ENCODE assay signal across 21 cellular contexts in the genomic region with DNA sequence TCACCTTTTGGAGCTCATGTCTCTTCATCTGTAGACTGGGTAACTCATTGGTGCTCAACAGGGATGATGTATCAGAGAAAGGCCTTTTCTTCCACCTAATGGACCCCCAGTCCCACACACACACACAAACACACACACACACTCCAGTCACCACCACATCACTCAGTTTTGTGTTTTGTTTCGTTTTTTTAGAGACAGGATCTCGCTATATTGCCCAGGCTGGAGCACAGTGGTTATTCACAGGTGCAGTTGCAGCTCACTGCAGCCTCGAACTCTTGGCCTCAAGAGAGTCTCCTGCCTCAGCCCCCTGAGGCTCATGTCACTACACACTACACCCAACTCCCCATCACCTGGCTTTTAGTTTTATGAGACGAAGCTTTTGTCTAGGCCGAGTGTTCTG.
"Had no signal": no experiment of that assay in that cellular context is flagged by ENCODE, and none has a peak within 500 bp of the region (broad histone marks: within the 10 kb centered on the region; RNA-seq: fewer than 3 reads in every experiment).

No MANE protein-coding gene starts in this region.

- H3K9me3 ChIP-seq: gastroesophageal sphincter, heart left ventricle, mucosa of descending colon, ovary, sigmoid colon, upper lobe of left lung had no signal

- H3K27ac ChIP-seq: ovary, SK-N-MC, upper lobe of left lung had no signal

- FAIRE-seq: endometrium, TTC549 had no signal

- H3K4me3 ChIP-seq: mucosa of descending colon, ovary, SK-N-MC had no signal

- H3K4me3 Mint-ChIP-seq: activated B cell treated with CpG ODN at 0.5 μM for 24 hours; activated CD4-positive, alpha-beta memory T cell treated with anti-CD3 and anti-CD28 coated beads for 36 hours; activated T-helper 17 cell treated with anti-CD3 and anti-CD28 coated beads, Interleukin-2, amount 50 U/mL, for 72 hours; memory B cell; naive thymus-derived CD4-positive, alpha-beta T cell; T-helper 2 cell treated with Interferon-gamma antibody and Interleukin-4, amounts not matched to agents 5 μg/mL and 100 μg/mL, for 36 hours had no signal

- H3K9me3 Mint-ChIP-seq: activated B cell treated with CpG ODN at 0.5 μM for 24 hours; activated CD4-positive, alpha-beta memory T cell treated with anti-CD3 and anti-CD28 coated beads for 36 hours; activated T-helper 17 cell treated with anti-CD3 and anti-CD28 coated beads, Interleukin-2, amount 50 U/mL, for 72 hours; memory B cell; naive thymus-derived CD4-positive, alpha-beta T cell; T-helper 2 cell treated with Interferon-gamma antibody and Interleukin-4, amounts not matched to agents 5 μg/mL and 100 μg/mL, for 36 hours had no signal

- ATAC-seq: activated T-helper 17 cell treated with anti-CD3 and anti-CD28 coated beads, Interleukin-2, amount 50 U/mL, for 72 hours; naive thymus-derived CD4-positive, alpha-beta T cell had no signal

- H3K27ac Mint-ChIP-seq: activated B cell treated with CpG ODN at 0.5 μM for 24 hours; activated CD4-positive, alpha-beta memory T cell treated with anti-CD3 and anti-CD28 coated beads for 36 hours; activated T-helper 17 cell treated with anti-CD3 and anti-CD28 coated beads, Interleukin-2, amount 50 U/mL, for 72 hours; memory B cell; T-helper 2 cell treated with Interferon-gamma antibody and Interleukin-4, amounts not matched to agents 5 μg/mL and 100 μg/mL, for 36 hours had no signal

- DNase-seq: activated B cell treated with CpG ODN at 0.5 μM for 24 hours; activated CD4-positive, alpha-beta memory T cell treated with anti-CD3 and anti-CD28 coated beads for 36 hours; activated CD4-positive, alpha-beta T cell treated with anti-CD3 and anti-CD28 coated beads for 4 hours; activated naive CD4-positive, alpha-beta T cell treated with Interleukin-2 at 50 U/mL for 16 hours; activated T-cell treated with anti-CD3 and anti-CD28 coated beads for 4 hours; anterior cingulate cortex; naive thymus-derived CD4-positive, alpha-beta T cell; stimulated activated CD4-positive, alpha-beta T cell treated with anti-CD3 and anti-CD28 coated beads, Interleukin-1b, Interleukin-23, amount 100 ng/mL, for 48 hours; stimulated activated naive CD4-positive, alpha-beta T cell treated with Interleukin-2 at 50 U/mL for 16 hours had no signal

- H3K27me3 ChIP-seq: gastroesophageal sphincter, heart left ventricle, ovary, sigmoid colon, upper lobe of left lung had no signal

- H3K27me3 Mint-ChIP-seq: activated B cell treated with CpG ODN at 0.5 μM for 24 hours; activated CD4-positive, alpha-beta memory T cell treated with anti-CD3 and anti-CD28 coated beads for 36 hours; activated T-helper 17 cell treated with anti-CD3 and anti-CD28 coated beads, Interleukin-2, amount 50 U/mL, for 72 hours; naive thymus-derived CD4-positive, alpha-beta T cell had no signal

- H3K36me3 ChIP-seq: gastroesophageal sphincter, ovary, sigmoid colon had no signal
